Comparison of ENCODE assay signal across 39 cellular contexts in the genomic region with DNA sequence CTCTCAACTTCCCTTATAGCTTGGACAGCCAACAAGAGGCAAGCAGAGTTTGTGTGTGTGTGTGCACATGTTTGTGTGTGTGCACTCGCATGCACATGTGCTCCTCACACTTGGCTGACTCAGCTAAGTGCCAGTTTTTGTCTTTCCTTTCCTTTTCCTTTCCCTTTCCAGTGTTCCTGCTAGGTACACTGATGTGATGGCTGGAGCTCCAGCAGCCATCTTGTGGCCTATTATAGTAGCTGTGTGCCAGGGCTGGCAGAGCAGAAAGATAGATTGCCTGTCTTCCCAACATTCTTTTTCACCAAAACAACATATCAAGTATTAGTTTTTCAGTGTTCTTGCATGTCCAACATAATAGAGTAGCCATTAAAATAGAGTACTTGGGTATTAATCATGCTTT.
"Had no signal": no experiment of that assay in that cellular context is flagged by ENCODE, and none has a peak within 500 bp of the region (broad histone marks: within the 10 kb centered on the region; RNA-seq: fewer than 3 reads in every experiment).

No MANE protein-coding gene starts in this region.

- H3K4me1 Mint-ChIP-seq: central memory CD8-positive, alpha-beta T cell had no signal

- H3K9me3 ChIP-seq: adrenal gland, body of pancreas had no signal

- H3K27ac Mint-ChIP-seq: activated B cell treated with CpG ODN at 0.5 μM for 24 hours; activated CD4-positive, alpha-beta memory T cell treated with anti-CD3 and anti-CD28 coated beads for 36 hours; activated CD4-positive, alpha-beta T cell treated with anti-CD3 and anti-CD28 coated beads, Interleukin-2, amount 10 ng/mL, durations not matched to agents 24 days and 14 days; activated CD8-positive, alpha-beta T cell treated with anti-CD3 and anti-CD28 coated beads for 36 hours; activated naive CD8-positive, alpha-beta T cell treated with anti-CD3 and anti-CD28 coated beads for 36 hours; activated T-cell treated with anti-CD3 and anti-CD28 coated beads, Interleukin-2, amount 50 U/mL, for 72 hours; activated T-helper 1 cell treated with anti-CD3 and anti-CD28 coated beads, Interleukin-12 subunit alpha, Interleukin-12 subunit beta, Interleukin-2, Interleukin-4 antibody, amounts not matched to agents 30 ng/mL and 10 ng/mL and 1 ng/mL, durations not matched to agents 14 hours and 24 hours and 36 hours; T-helper 1 cell treated with Interleukin-12 subunit alpha and Interleukin-12 subunit beta and Interleukin-4 antibody, amounts not matched to agents 30 μg/mL and 1 μg/mL, for 36 hours; T-helper 2 cell treated with Interferon-gamma antibody and Interleukin-4, amounts not matched to agents 5 μg/mL and 100 μg/mL, for 36 hours had no signal

- H3K4me3 Mint-ChIP-seq: activated B cell treated with CpG ODN at 0.5 μM for 24 hours; activated CD4-positive, alpha-beta memory T cell treated with anti-CD3 and anti-CD28 coated beads for 36 hours; activated CD4-positive, alpha-beta T cell treated with anti-CD3 and anti-CD28 coated beads, Interleukin-2, amount 10 ng/mL, durations not matched to agents 24 days and 14 days; activated CD8-positive, alpha-beta T cell treated with anti-CD3 and anti-CD28 coated beads for 36 hours; activated naive CD8-positive, alpha-beta T cell treated with anti-CD3 and anti-CD28 coated beads for 36 hours; activated T-cell treated with anti-CD3 and anti-CD28 coated beads, Interleukin-2, amount 50 U/mL, for 4 hours; activated T-cell treated with anti-CD3 and anti-CD28 coated beads, Interleukin-2, amount 50 U/mL, for 72 hours; activated T-helper 1 cell treated with anti-CD3 and anti-CD28 coated beads, Interleukin-12 subunit alpha, Interleukin-12 subunit beta, Interleukin-2, Interleukin-4 antibody, amounts not matched to agents 30 ng/mL and 10 ng/mL and 1 ng/mL, durations not matched to agents 14 hours and 24 hours and 36 hours; activated T-helper 17 cell treated with anti-CD3 and anti-CD28 coated beads, Interleukin-2, amount 50 U/mL, for 72 hours; central memory CD8-positive, alpha-beta T cell; T-helper 1 cell treated with Interleukin-12 subunit alpha and Interleukin-12 subunit beta and Interleukin-4 antibody, amounts not matched to agents 30 μg/mL and 1 μg/mL, for 36 hours; T-helper 2 cell treated with Interferon-gamma antibody and Interleukin-4, amounts not matched to agents 5 μg/mL and 100 μg/mL, for 36 hours had no signal

- H3K27me3 ChIP-seq: adrenal gland, body of pancreas, brain microvascular endothelial cell, breast epithelium, cardiac muscle cell had no signal

- ATAC-seq: activated CD8-positive, alpha-beta T cell treated with anti-CD3 and anti-CD28 coated beads for 36 hours; activated naive CD4-positive, alpha-beta T cell treated with anti-CD3 and anti-CD28 coated beads, Interleukin-2, amount 50 U/mL, for 72 hours; activated T-cell treated with anti-CD3 and anti-CD28 coated beads, Interleukin-2, amount 50 U/mL, for 4 hours; activated T-cell treated with anti-CD3 and anti-CD28 coated beads, Interleukin-2, amount 50 U/mL, for 72 hours; activated T-helper 17 cell treated with anti-CD3 and anti-CD28 coated beads, Interleukin-2, amount 50 U/mL, for 72 hours; body of pancreas had no signal

- H3K27me3 Mint-ChIP-seq: activated B cell treated with CpG ODN at 0.5 μM for 24 hours; activated CD4-positive, alpha-beta memory T cell treated with anti-CD3 and anti-CD28 coated beads for 36 hours; activated CD4-positive, alpha-beta T cell treated with anti-CD3 and anti-CD28 coated beads, Interleukin-2, amount 10 ng/mL, durations not matched to agents 24 days and 14 days; activated CD8-positive, alpha-beta T cell treated with anti-CD3 and anti-CD28 coated beads for 36 hours; activated naive CD8-positive, alpha-beta T cell treated with anti-CD3 and anti-CD28 coated beads for 36 hours; activated T-helper 17 cell treated with anti-CD3 and anti-CD28 coated beads, Interleukin-2, amount 50 U/mL, for 72 hours; central memory CD8-positive, alpha-beta T cell had no signal

- H3K4me1 ChIP-seq: adrenal gland, body of pancreas, breast epithelium had no signal

- H3K27ac ChIP-seq: adrenal gland, body of pancreas, brain microvascular endothelial cell, breast epithelium, cardiac muscle cell, VCaP had no signal

- DNase-seq: activated B cell treated with CpG ODN at 0.5 μM for 24 hours; activated CD4-positive, alpha-beta memory T cell treated with anti-CD3 and anti-CD28 coated beads for 36 hours; activated CD4-positive, alpha-beta T cell treated with anti-CD3 and anti-CD28 coated beads for 4 hours; activated CD4-positive, alpha-beta T cell treated with anti-CD3 and anti-CD28 coated beads, Interleukin-2, amount 10 ng/mL, durations not matched to agents 24 days and 14 days; activated CD4-positive, alpha-beta T cell treated with anti-CD3 and anti-CD28 coated beads, Interleukin-2, amount 50 U/mL, for 1 hour; activated CD4-positive, alpha-beta T cell treated with anti-CD3 and anti-CD28 coated beads, Interleukin-2, amount 50 U/mL, for 4 hours; activated CD4-positive, CD25-positive, alpha-beta regulatory T cell treated with anti-CD3 and anti-CD28 coated beads, Interleukin-2, amount 50 U/mL, for 72 hours; activated CD8-positive, alpha-beta memory T cell treated with anti-CD3 and anti-CD28 coated beads, Interleukin-2, amount 50 U/mL, for 4 hours; activated CD8-positive, alpha-beta T cell treated with anti-CD3 and anti-CD28 coated beads for 36 hours; activated effector memory CD4-positive, alpha-beta T cell treated with anti-CD3 and anti-CD28 coated beads, Interleukin-2, amount 50 U/mL, for 16 hours; activated gamma-delta T cell treated with Interleukin-2 at 50 U/mL for 16 hours; activated naive CD4-positive, alpha-beta T cell; activated naive CD4-positive, alpha-beta T cell treated with anti-CD3 and anti-CD28 coated beads, Interleukin-2, amount 50 U/mL, for 16 hours; activated naive CD8-positive, alpha-beta T cell treated with anti-CD3 and anti-CD28 coated beads for 36 hours; activated T-cell treated with anti-CD3 and anti-CD28 coated beads for 4 hours; activated T-cell treated with anti-CD3 and anti-CD28 coated beads, Interleukin-2, amount 50 U/mL, for 1 hour; activated T-cell treated with anti-CD3 and anti-CD28 coated beads, Interleukin-2, amount 50 U/mL, for 4 hours; activated T-cell treated with anti-CD3 and anti-CD28 coated beads, Interleukin-2, amount 50 U/mL, for 72 hours; adrenal gland; amniotic stem cell; aorta; body of pancreas; brain microvascular endothelial cell; caudate nucleus; cerebellar nuclear complex; T-helper 1 cell; T-helper 2 cell; T-helper 9 cell had no signal

- FAIRE-seq: astrocyte, TTC549 had no signal

- H3K36me3 ChIP-seq: adrenal gland, brain microvascular endothelial cell, breast epithelium, cardiac muscle cell had no signal

- H3K4me3 ChIP-seq: adrenal gland, body of pancreas, breast epithelium, cardiac muscle cell had no signal

- H3K9me3 Mint-ChIP-seq: activated T-cell treated with anti-CD3 and anti-CD28 coated beads, Interleukin-2, amount 50 U/mL, for 72 hours; activated T-helper 1 cell treated with anti-CD3 and anti-CD28 coated beads, Interleukin-12 subunit alpha, Interleukin-12 subunit beta, Interleukin-2, Interleukin-4 antibody, amounts not matched to agents 30 ng/mL and 10 ng/mL and 1 ng/mL, durations not matched to agents 14 hours and 24 hours and 36 hours; activated T-helper 17 cell treated with anti-CD3 and anti-CD28 coated beads, Interleukin-2, amount 50 U/mL, for 72 hours; central memory CD8-positive, alpha-beta T cell; T-helper 2 cell treated with Interferon-gamma antibody and Interleukin-4, amounts not matched to agents 5 μg/mL and 100 μg/mL, for 36 hours had no signal
